ENCODE assay signal across 8 cellular contexts in the genomic region with DNA sequence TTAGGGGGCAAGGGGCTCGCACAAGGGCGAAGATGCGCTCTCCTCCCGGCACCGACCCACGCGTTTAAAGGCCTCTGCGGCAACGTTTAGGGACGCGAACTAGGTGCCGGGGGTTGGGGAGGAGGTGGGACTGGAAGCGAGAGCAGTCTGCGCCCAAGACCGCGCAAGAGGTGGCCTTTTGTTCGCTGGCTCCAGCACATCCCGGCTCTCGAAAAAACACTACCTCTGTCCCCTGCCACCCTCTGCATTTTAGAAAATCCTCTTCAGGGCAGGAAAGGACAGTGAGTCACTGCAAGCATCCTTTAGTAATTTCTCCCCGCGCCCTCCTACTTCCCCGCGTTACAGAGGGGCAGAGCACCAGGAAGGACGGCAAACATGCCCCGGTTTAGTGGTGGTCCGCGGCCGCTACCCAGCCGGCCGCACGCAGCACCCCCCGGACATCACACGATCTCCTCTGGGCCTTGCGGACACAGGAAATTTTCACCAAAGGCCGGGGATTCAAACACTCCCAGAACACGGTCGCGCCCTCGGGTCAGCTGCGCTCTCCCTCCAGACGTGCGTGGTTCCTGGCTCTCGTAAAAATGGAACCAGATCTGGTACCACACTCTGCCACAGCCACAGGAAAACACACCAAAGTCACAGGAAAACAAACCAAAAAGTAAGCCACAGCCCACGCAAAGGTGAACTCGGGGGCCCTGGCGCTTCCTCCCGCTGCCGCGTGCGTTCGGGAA. TPM values are rescaled to one million over a fixed set of nuclear protein-coding genes. Genes with fewer than 3 reads are reported as not detected.
A peak's percentile ranks its signal among the peaks of the same experiment; 100 is the strongest.
DNase-seq lines count a peak whose midpoint lies in the region; TF ChIP-seq lines count a peak whose summit lies in the region.

No MANE protein-coding gene starts in this region.

- H3K4me1 ChIP-seq in Peyer's patch = peaks cover 0 to 6% (median 0%) of the 10 kb centered on the region in 4 donors
- peaks cover 39% of the 10 kb centered on the region for H3K4me1 ChIP-seq in iPS-20b (ENCODE audit: insufficient read depth, low read length)

- H3K27ac ChIP-seq in Peyer's patch = peak overlapping the region; percentile 92 to 96 (median 94)
- H3K27ac ChIP-seq in iPS-20b (ENCODE audit: low read length) = peak overlapping the region; percentile 96

- DNase-seq in NCI-H82 (lab: John Stamatoyannopoulos, UW) (peak; percentile 57), NCI-H82 treated with DMSO at 0.1 percent for 48 hours (lab: John Stamatoyannopoulos, UW; ENCODE audit: unreplicated experiment) (no peak), Peyer's patch (peak in 1 of 3 donors; percentile 65), amniotic stem cell (lab: John Stamatoyannopoulos, UW) (peak; percentile 40), GOT3 (lab: John Stamatoyannopoulos, UW) (no peak)
- DNase-seq in stimulated activated CD4-positive, alpha-beta T cell treated with anti-CD3 and anti-CD28 coated beads, Interleukin-1b, Interleukin-23, amount 100 ng/mL, for 48 hours = peak; percentile 41
- no peak for DNase-seq in effector CD8-positive, alpha-beta T cell (lab: John Stamatoyannopoulos, UW)

- no peak for TF ChIP-seq CTCF in Peyer's patch (IDR thresholded peaks at IDR 0.05)

- TF ChIP-seq POLR2A in Peyer's patch (IDR thresholded peaks at IDR 0.05) = no peak

- H3K27me3 ChIP-seq in Peyer's patch = no peaks in the 10 kb centered on the region
- no peaks in the 10 kb centered on the region for H3K27me3 ChIP-seq in iPS-20b (ENCODE audit: insufficient read depth, low read length)

- H3K4me3 ChIP-seq in Peyer's patch (peak overlapping the region; percentile 70 to 75 (median 74)), iPS-20b (ENCODE audit: low read length) (peak overlapping the region; percentile 93)

- peak overlapping the region; percentile 99 for H3K9ac ChIP-seq in iPS-20b (ENCODE audit: low read depth, low read length)

- H3K36me3 ChIP-seq in Peyer's patch (no peaks in the 10 kb centered on the region), iPS-20b (ENCODE audit: insufficient read depth, low read depth, low read length) (peaks cover 6% of the 10 kb centered on the region; the same call in 1 of the 2 replicates)

- no peaks in the 10 kb centered on the region for H3K9me3 ChIP-seq in Peyer's patch
- no peaks in the 10 kb centered on the region for H3K9me3 ChIP-seq in iPS-20b (ENCODE audit: insufficient read depth, low read depth, low read length)

RNA-seq across cellular contexts. Expression of gene SLC38A1, which starts 1.1 kb away (rescaled TPM):
- total RNA-seq in Peyer's patch = 10 to 100 TPM; 41.9 to 82.3 (median 49.8) TPM

Comparison
In these comparisons a context has a peak if more than half of its experiments do, and no peak if none do; other contexts are left out.
1. DNase-seq: peak in NCI-H82 (single experiment), amniotic stem cell (single experiment) and stimulated activated CD4-positive, alpha-beta T cell treated with anti-CD3 and anti-CD28 coated beads, Interleukin-1b, Interleukin-23, amount 100 ng/mL, for 48 hours (single experiment); none in NCI-H82 treated with DMSO at 0.1 percent for 48 hours (single experiment), GOT3 (single experiment) and effector CD8-positive, alpha-beta T cell (single experiment).